Comparison of ENCODE assay signal across 1 cellular context in genomic region chr12:3098436-3098835, GRCh38.
TF ChIP-seq lines count a peak whose summit lies in the region.

No MANE protein-coding gene starts in this region.

TF ChIP-seq in WTC11, 78 proteins besides CTCF, POLR2A, EP300 and RAD21 (continued from another document):
- TF ChIP-seq ZNF532 (CRISPR knock-in tag; IDR thresholded peaks at IDR 0.05; ENCODE audit: borderline replicate concordance) (no peak), NFYB (CRISPR knock-in tag; conservative IDR thresholded peaks at IDR 0.05; ENCODE audit: low read depth) (no peak), ZNF423 (CRISPR knock-in tag; IDR thresholded peaks at IDR 0.05) (no peak), TEAD1 (CRISPR knock-in tag; IDR thresholded peaks at IDR 0.05) (no peak), ZBTB21 (CRISPR knock-in tag; IDR thresholded peaks at IDR 0.05; ENCODE audit: borderline replicate concordance) (no peak), NR2C2 (CRISPR knock-in tag; IDR thresholded peaks at IDR 0.05) (no peak), ZBTB43 (CRISPR knock-in tag; IDR thresholded peaks at IDR 0.05) (no peak), STAT6 (CRISPR knock-in tag; conservative IDR thresholded peaks at IDR 0.05; ENCODE audit: low read depth) (no peak), GRHL2 (CRISPR knock-in tag; IDR thresholded peaks at IDR 0.05; ENCODE audit: insufficient replicate concordance, severe bottlenecking) (no peak), E2F4 (CRISPR knock-in tag; IDR thresholded peaks at IDR 0.05; ENCODE audit: borderline replicate concordance, low read depth) (no peak), CDX4 (CRISPR knock-in tag; IDR thresholded peaks at IDR 0.05; ENCODE audit: borderline replicate concordance) (no peak), SMAD4 (CRISPR knock-in tag; IDR thresholded peaks at IDR 0.05) (no peak), FOXP1 (CRISPR knock-in tag; IDR thresholded peaks at IDR 0.05; ENCODE audit: borderline replicate concordance) (no peak), ATF2 (CRISPR knock-in tag; IDR thresholded peaks at IDR 0.05; ENCODE audit: borderline replicate concordance, low read depth) (no peak)
TF ChIP-seq in WTC11: peak in this region for 0.
